ENCODE assay signal across 14 cellular contexts in the genomic region with DNA sequence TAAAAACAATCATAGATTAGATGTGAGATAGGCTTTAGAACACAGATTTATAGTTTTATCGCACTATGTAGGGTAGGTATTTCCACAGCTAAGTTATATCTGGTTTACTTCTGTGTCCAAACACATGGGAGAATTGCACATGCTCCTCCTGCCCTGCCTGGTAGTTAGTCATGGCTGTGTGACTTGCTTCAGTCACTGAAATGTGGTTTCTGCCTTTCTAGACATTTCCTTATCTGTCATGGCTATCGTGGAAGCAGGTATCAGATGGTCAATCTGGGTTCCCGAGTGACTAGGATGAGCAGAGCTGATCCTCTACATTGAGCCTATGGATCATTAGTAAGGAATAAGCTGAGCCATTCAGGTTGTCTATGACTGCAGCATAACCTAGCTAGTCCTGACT.
DNase-seq lines count a peak whose midpoint lies in the region; ATAC-seq, FAIRE-seq and TF ChIP-seq lines count a peak whose summit lies in the region.
"Had no signal": no experiment of that assay in that cellular context is flagged by ENCODE, and none has a peak within 500 bp of the region (broad histone marks: within the 10 kb centered on the region; RNA-seq: fewer than 3 reads in every experiment).

No MANE protein-coding gene starts in this region.

- BruUV-seq in HepG2 (replicated peaks; lab: Mats Ljungman, UMichigan), result no TSS peak

- in situ Hi-C loops in HepG2 (cut with HindIII; ENCODE audit: extremely low pct_ligation_motif_present, low pct_unique_long_range_greater_than_20kb), result no loop called here

- H3K79me2 ChIP-seq in HepG2 (ENCODE audit: insufficient read depth, low read length), result no peaks in the 10 kb centered on the region

- ATAC-seq in HepG2, result no peak
- ATAC-seq in right lobe of liver, result no peak
- ATAC-seq in GM18858 (IDR thresholded peaks at IDR 0.05; ENCODE audit: unreplicated experiment), result no peak
- no peak for ATAC-seq in HG03135 (IDR thresholded peaks at IDR 0.05; ENCODE audit: unreplicated experiment)

- H3K4me3 ChIP-seq in HepG2 (replicated peaks in 1 of 3; ENCODE audit: insufficient read depth in 1 of 3, low read depth in 2 of 3, low read length in 3 of 3), result no peak overlapping the region
- H3K4me3 ChIP-seq in right lobe of liver, result no peak overlapping the region
- no peak overlapping the region for H3K4me3 ChIP-seq in dorsolateral prefrontal cortex
- H3K4me3 ChIP-seq: BLaER1, HAP-1 had no signal

- no peak overlapping the region for H3K27ac ChIP-seq in HepG2 (ENCODE audit: extremely low read length, insufficient read depth, low read length)
- H3K27ac ChIP-seq in right lobe of liver, result no peak overlapping the region
- H3K27ac ChIP-seq in epithelial cell of prostate, result no peak overlapping the region
- no peak overlapping the region for H3K27ac ChIP-seq in dorsolateral prefrontal cortex
- H3K27ac ChIP-seq: BLaER1, HL-60 had no signal

- no peak for FAIRE-seq in HepG2 (lab: Jason Lieb, UNC)
- FAIRE-seq: H1 had no signal

- H3K36me3 ChIP-seq in HepG2 (replicated peaks in 1 of 2; ENCODE audit: control insufficient read depth in 1 of 2, insufficient read depth in 2 of 2, low read length in 2 of 2) (no peaks in the 10 kb centered on the region; a peak in 1 of 5 replicates), right lobe of liver (no peaks in the 10 kb centered on the region)
- H3K36me3 ChIP-seq: BLaER1, HAP-1 had no signal

- no peaks in the 10 kb centered on the region for H3K4me1 ChIP-seq in HepG2 (ENCODE audit: insufficient read depth, low read length)
- no peaks in the 10 kb centered on the region for H3K4me1 ChIP-seq in right lobe of liver
- H3K4me1 ChIP-seq: HAP-1 had no signal

- intact Hi-C loops in HepG2 (cut with micrococcal nuclease; ENCODE audit: unreplicated experiment) (no loop called here), right lobe of liver (cut with DNase I) (no loop called here), dorsolateral prefrontal cortex (cut with DNase I) (no loop called here)

- CTCF ChIA-PET in HepG2 (lab: Yijun Ruan, JAX; ENCODE audit: low intra/inter-chr PET ratio, low total read pairs), result no interaction called here

- H3K27me3 ChIP-seq in HepG2 (ENCODE audit: control insufficient read depth in 1 of 2, insufficient read depth in 2 of 2, low read length in 2 of 2) (no peaks in the 10 kb centered on the region), right lobe of liver (no peaks in the 10 kb centered on the region), dorsolateral prefrontal cortex (no peaks in the 10 kb centered on the region)
- H3K27me3 ChIP-seq: BLaER1 had no signal

- POLR2A ChIA-PET in HepG2 (lab: Yijun Ruan, JAX), result no interaction called here

- H4K20me1 ChIP-seq in HepG2 (ENCODE audit: insufficient read depth, low read length), result no peaks in the 10 kb centered on the region
- H4K20me1 ChIP-seq: BLaER1 had no signal

- TF ChIP-seq POLR2A in HepG2 (IDR thresholded peaks at IDR 0.05; ENCODE audit: insufficient read depth in 1 of 2, low read depth in 2 of 2, low read length in 2 of 2), result no peak
- TF ChIP-seq POLR2A in right lobe of liver (IDR thresholded peaks at IDR 0.05), result no peak

- no peak for TF ChIP-seq EP300 in HepG2 (IDR thresholded peaks at IDR 0.05; ENCODE audit: low read depth in 2 of 2, low read length in 2 of 2)
- no peak for TF ChIP-seq EP300 in HepG2 (CRISPR knock-in tag; IDR thresholded peaks at IDR 0.05; ENCODE audit: borderline replicate concordance)

- TF ChIP-seq CTCF in HepG2 (CRISPR knock-in tag; IDR thresholded peaks at IDR 0.05) (no peak), right lobe of liver (IDR thresholded peaks at IDR 0.05) (no peak), dorsolateral prefrontal cortex (IDR thresholded peaks at IDR 0.05 in 54 of 56, conservative IDR thresholded peaks at IDR 0.05 in 2 of 56; ENCODE audit: low read depth in 1 of 56, partially characterized antibody in 56 of 56) (no peak)

- no peak overlapping the region for H3K4me2 ChIP-seq in HepG2 (ENCODE audit: low read depth, low read length)
- H3K4me2 ChIP-seq: BLaER1 had no signal

- H3K9me3 ChIP-seq in HepG2 (ENCODE audit: low read length), result no peaks in the 10 kb centered on the region
- no peaks in the 10 kb centered on the region for H3K9me3 ChIP-seq in right lobe of liver
- H3K9me3 ChIP-seq: HAP-1 had no signal

- WGBS in HepG2 (ENCODE audit: low lambda C conversion rate), result 62% methylated on average over 3 of the region's 3 CpGs
- 76% methylated on average over 3 of the region's 3 CpGs for WGBS in right lobe of liver (ENCODE audit: insufficient coverage, low coverage, low lambda C conversion rate, missing lambda C conversion rate)

- H2AFZ ChIP-seq in HepG2 (ENCODE audit: low read length), result no peak overlapping the region

- no peak for TF ChIP-seq RAD21 in HepG2 (CRISPR knock-in tag; IDR thresholded peaks at IDR 0.05)

- DNase-seq in HepG2 (ENCODE audit: low spot score) (no peak), right lobe of liver (no peak), epithelial cell of prostate (ENCODE audit: low read depth, low spot score) (peak; percentile 39), iris pigment epithelial cell (ENCODE audit: low read depth) (peak; percentile 2), dorsolateral prefrontal cortex (no peak), iPS-NIHi7 (ENCODE audit: extremely low spot score) (no peak)
- DNase-seq: 8988T, AML-193 had no signal

- no peak overlapping the region for H3K9ac ChIP-seq in HepG2 (ENCODE audit: insufficient read depth, low read depth, low read length)
- H3K9ac ChIP-seq: BLaER1 had no signal

TF ChIP-seq in HepG2, 621 proteins besides CTCF, POLR2A, EP300 and RAD21:
- TF ChIP-seq ZNF12 (CRISPR knock-in tag; IDR thresholded peaks at IDR 0.05), result peak; percentile 73; the same call in 1 of the 2 replicates
- no peak for TF ChIP-seq FOXJ3 (CRISPR knock-in tag; IDR thresholded peaks at IDR 0.05; ENCODE audit: borderline replicate concordance)

Comparison
In these comparisons a context has a peak if more than half of its experiments do, and no peak if none do; other contexts are left out.
1. DNase-seq: peak in epithelial cell of prostate (single experiment) and iris pigment epithelial cell (single experiment); none in HepG2 (single experiment), right lobe of liver (0 of 3), dorsolateral prefrontal cortex (0 of 10) and iPS-NIHi7 (single experiment).